24 cellular contexts compared by ENCODE assay signal in the genomic region with DNA sequence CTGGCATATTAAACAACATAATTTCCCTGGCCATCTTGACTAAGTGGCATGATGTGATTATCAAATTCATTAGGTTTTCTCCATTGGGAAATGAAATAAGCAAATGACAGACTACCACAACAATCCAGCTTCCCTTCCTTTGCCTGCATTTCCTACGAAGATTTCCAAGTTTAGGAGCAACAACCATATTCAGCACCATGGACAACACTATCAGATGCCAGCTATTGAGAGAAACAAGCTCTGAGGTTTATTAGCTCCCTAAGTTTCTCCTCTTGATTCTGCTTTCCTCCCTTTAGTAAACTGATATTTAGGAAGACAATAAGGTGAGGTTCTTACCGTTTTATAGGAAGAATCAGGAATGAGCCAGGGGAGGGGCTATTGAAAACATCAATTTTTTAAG. TPM values are rescaled to one million over a fixed set of nuclear protein-coding genes. Genes with fewer than 3 reads are reported as not detected.
DNase-seq lines count a peak whose midpoint lies in the region; ATAC-seq, FAIRE-seq and TF ChIP-seq lines count a peak whose summit lies in the region.
"Had no signal": no experiment of that assay in that cellular context is flagged by ENCODE, and none has a peak within 500 bp of the region (broad histone marks: within the 10 kb centered on the region; RNA-seq: fewer than 3 reads in every experiment).

No MANE protein-coding gene starts in this region.

- H2BK20ac ChIP-seq in H1 (ENCODE audit: low read length) = no peak overlapping the region

- H3K4me1 ChIP-seq in GM23248 (ENCODE audit: insufficient read depth) (no peaks in the 10 kb centered on the region), H1 (replicated peaks in 1 of 4; ENCODE audit: control insufficient read depth in 3 of 4, insufficient read depth in 4 of 4, low read length in 3 of 4) (no peaks in the 10 kb centered on the region), liver (ENCODE audit: control insufficient read depth in 4 of 4, insufficient read depth in 4 of 4, low read length in 3 of 4) (no peaks in the 10 kb centered on the region)
- H3K4me1 ChIP-seq: esophagus muscularis mucosa, transverse colon had no signal

- H3K9ac ChIP-seq in GM23248 (no peak overlapping the region), H1 (replicated peaks in 1 of 4; ENCODE audit: extremely low read depth in 1 of 4, low read depth in 3 of 4, low read length in 3 of 4) (no peak overlapping the region), liver (ENCODE audit: low read depth in 1 of 2, low read length in 2 of 2) (no peak overlapping the region)

- H3K79me1 ChIP-seq in H1 (ENCODE audit: low read depth, low read length) = no peaks in the 10 kb centered on the region

- no peak for ATAC-seq in GM21381 (IDR thresholded peaks at IDR 0.05; ENCODE audit: unreplicated experiment)
- ATAC-seq in GM18511 (IDR thresholded peaks at IDR 0.05; ENCODE audit: unreplicated experiment) = no peak
- ATAC-seq: left colon; sciatic nerve; stimulated activated naive CD8-positive, alpha-beta T cell treated with anti-CD3 and anti-CD28 coated beads, Interleukin-15, Interleukin-2, amounts not matched to agents 100 U/mL and 50 U/mL, for 24 hours had no signal

- H4K8ac ChIP-seq in H1 (ENCODE audit: extremely low read depth, insufficient read depth, low read length) = no peak overlapping the region

- in situ Hi-C loops in GM23248 (cut with MboI) = no loop called here

- no peak for TF ChIP-seq EP300 in H1 (IDR thresholded peaks at IDR 0.05; ENCODE audit: borderline replicate concordance in 1 of 2, low read depth in 2 of 2, low read length in 2 of 2)

- TF ChIP-seq RAD21 in H1 (IDR thresholded peaks at IDR 0.05 in 1 of 2, conservative IDR thresholded peaks at IDR 0.05 in 1 of 2; ENCODE audit: low read depth in 2 of 2, low read length in 2 of 2) (no peak), liver (IDR thresholded peaks at IDR 0.05) (no peak)

- H4K20me1 ChIP-seq in GM23248 (ENCODE audit: insufficient read depth) (no peaks in the 10 kb centered on the region), H1 (replicated peaks in 1 of 2; ENCODE audit: control insufficient read depth in 1 of 2, insufficient read depth in 2 of 2, low read length in 2 of 2) (no peaks in the 10 kb centered on the region)

- POLR2A ChIA-PET in H1 (lab: Charles Lee; ENCODE audit: partially characterized antibody) = no interaction called here

- H2BK120ac ChIP-seq in H1 (replicated peaks; ENCODE audit: low read depth, low read length) = no peak overlapping the region

- no peak overlapping the region for H3K18ac ChIP-seq in H1 (ENCODE audit: extremely low read depth, low read length)

- TF ChIP-seq CTCF in H1 (IDR thresholded peaks at IDR 0.05; ENCODE audit: control extremely low read depth in 1 of 3, insufficient read depth in 1 of 3, low read depth in 1 of 3, low read length in 3 of 3) (no peak), liver (IDR thresholded peaks at IDR 0.05; ENCODE audit: low read depth, low read length, missing input control) (no peak)

- 0% methylated on average over 2 of the region's 2 CpGs for WGBS in GM23248 (ENCODE audit: low coverage in 1 of 2, low lambda C conversion rate in 2 of 2, missing lambda C conversion rate in 2 of 2), 2 experiments
- WGBS in H1 (ENCODE audit: extremely low coverage in 1 of 2, insufficient coverage in 1 of 2, insufficient read length in 1 of 2, insufficient replicate concordance in 2 of 2, low coverage in 1 of 2, low lambda C conversion rate in 2 of 2, missing lambda C conversion rate in 1 of 2), 2 experiments = 42% methylated on average over 2 of the region's 2 CpGs; no CpG with 5 or more reads in 1 of the 2 experiments
- WGBS in liver = 21% methylated on average over 2 of the region's 2 CpGs

- H3K27me3 ChIP-seq in GM23248 (replicated peaks; ENCODE audit: insufficient read depth) (no peaks in the 10 kb centered on the region), H1 (replicated peaks in 1 of 4; ENCODE audit: control insufficient read depth in 3 of 4, extremely low read depth in 1 of 4, insufficient read depth in 3 of 4, low read length in 3 of 4) (no peaks in the 10 kb centered on the region), liver (ENCODE audit: control insufficient read depth in 4 of 4, insufficient read depth in 4 of 4, low read length in 3 of 4) (no peaks in the 10 kb centered on the region)
- H3K27me3 ChIP-seq: esophagus muscularis mucosa, transverse colon had no signal

- no peak overlapping the region for H3K4me3 ChIP-seq in GM23248
- H3K4me3 ChIP-seq in H1 (ENCODE audit: extremely low read depth in 1 of 4, insufficient read depth in 2 of 4, low read depth in 3 of 4, low read length in 4 of 4) = no peak overlapping the region
- H3K4me3 ChIP-seq in liver (ENCODE audit: low read depth in 1 of 3, low read length in 3 of 3) = no peak overlapping the region
- H3K4me3 ChIP-seq: esophagus muscularis mucosa, transverse colon had no signal

- no peak overlapping the region for H2BK12ac ChIP-seq in H1 (ENCODE audit: low read depth, low read length)

- no peak overlapping the region for H3K27ac ChIP-seq in GM23248
- no peak overlapping the region for H3K27ac ChIP-seq in H1 (ENCODE audit: low read depth, low read length)
- no peak overlapping the region for H3K27ac ChIP-seq in liver (ENCODE audit: low read depth in 1 of 2, low read length in 2 of 2)
- H3K27ac ChIP-seq: esophagus muscularis mucosa, transverse colon had no signal

- no peaks in the 10 kb centered on the region for H3F3A ChIP-seq in GM23248 (ENCODE audit: insufficient read depth)

- H3K36me3 ChIP-seq in GM23248 (ENCODE audit: low read depth) (no peaks in the 10 kb centered on the region), H1 (ENCODE audit: control insufficient read depth in 2 of 4, insufficient read depth in 4 of 4, low read length in 3 of 4) (no peaks in the 10 kb centered on the region), liver (ENCODE audit: control insufficient read depth in 4 of 4, insufficient read depth in 3 of 4, low read depth in 1 of 4, low read length in 3 of 4) (no peaks in the 10 kb centered on the region)
- H3K36me3 ChIP-seq: esophagus muscularis mucosa, transverse colon had no signal

- no peaks in the 10 kb centered on the region for H3K23me2 ChIP-seq in H1 (ENCODE audit: low read depth, low read length)

- H4K91ac ChIP-seq in H1 (replicated peaks; ENCODE audit: insufficient read length, low read length) = no peak overlapping the region

- peak; percentile 16 for DNase-seq in GM23248
- no peak for DNase-seq in H1 (ENCODE audit: low read depth in 1 of 2, low spot score in 2 of 2)
- no peak for DNase-seq in frontal cortex (ENCODE audit: low spot score in 2 of 2)
- no peak for DNase-seq in foreskin melanocyte
- DNase-seq: activated CD4-positive, alpha-beta T cell treated with anti-CD3 and anti-CD28 coated beads, Interleukin-2, amount 50 U/mL, for 48 hours; activated naive CD4-positive, alpha-beta T cell treated with anti-CD3 and anti-CD28 coated beads, Interleukin-2, amount 10 ng/mL, durations not matched to agents 7 days and 5 days; activated T-cell treated with anti-CD3 and anti-CD28 coated beads, Interleukin-2, amount 50 U/mL, for 24 hours; CD4-positive, alpha-beta T cell; left colon; NCI-H1930; NCI-H446; SHP77; stimulated activated naive CD8-positive, alpha-beta T cell treated with anti-CD3 and anti-CD28 coated beads, Interleukin-15, Interleukin-2, amounts not matched to agents 100 U/mL and 50 U/mL, for 24 hours; transverse colon had no signal

- H4K5ac ChIP-seq in H1 (ENCODE audit: insufficient read length, low read depth, low read length) = no peak overlapping the region

- H2AK5ac ChIP-seq in H1 (ENCODE audit: low read depth, low read length) = no peak overlapping the region

- H3K79me2 ChIP-seq in GM23248 (ENCODE audit: insufficient read depth) = no peaks in the 10 kb centered on the region
- H3K79me2 ChIP-seq in H1 (ENCODE audit: control insufficient read depth in 1 of 2, insufficient read depth in 2 of 2, low read length in 2 of 2) = no peaks in the 10 kb centered on the region

- H2BK15ac ChIP-seq in H1 (ENCODE audit: low read length) = no peak overlapping the region

- TF ChIP-seq POLR2A in H1 (IDR thresholded peaks at IDR 0.05; ENCODE audit: control extremely low read depth in 1 of 2, low read depth in 2 of 2, low read length in 2 of 2) = no peak

- H2BK5ac ChIP-seq in H1 (ENCODE audit: low read depth, low read length) = no peak overlapping the region

- no peak overlapping the region for H3K14ac ChIP-seq in H1 (ENCODE audit: insufficient read length)

- FAIRE-seq in H1 (lab: Jason Lieb, UNC) (peak; percentile 60), frontal cortex (lab: Jason Lieb, UNC) (no peak)

- H3K4me2 ChIP-seq in GM23248 (ENCODE audit: unreplicated experiment) = no peak overlapping the region
- H3K4me2 ChIP-seq in H1 (ENCODE audit: insufficient read depth in 1 of 2, low read depth in 2 of 2, low read length in 2 of 2) = no peak overlapping the region

- no peak overlapping the region for H2AFZ ChIP-seq in GM23248
- no peak overlapping the region for H2AFZ ChIP-seq in H1 (ENCODE audit: low read length)

- H3K23ac ChIP-seq in H1 (ENCODE audit: insufficient read length) = no peak overlapping the region

- H3K56ac ChIP-seq in H1 (replicated peaks; ENCODE audit: insufficient read length, low read depth, low read length) = no peak overlapping the region

- no peaks in the 10 kb centered on the region for H3K9me3 ChIP-seq in GM23248 (ENCODE audit: low read depth)
- H3K9me3 ChIP-seq in H1 (ENCODE audit: insufficient read depth in 2 of 2, low read depth in 1 of 2, low read length in 1 of 2) = no peaks in the 10 kb centered on the region
- no peaks in the 10 kb centered on the region for H3K9me3 ChIP-seq in liver (ENCODE audit: control insufficient read depth in 4 of 4, low read length in 3 of 4)
- H3K9me3 ChIP-seq: esophagus muscularis mucosa, transverse colon had no signal

- CTCF ChIA-PET in H1 (lab: Charles Lee; ENCODE audit: partially characterized antibody) = interaction anchor here (0.9 kb wide), 1 partner anchor 15 kb away, joined by 5 read pairs; no protein-coding TSS in a partner anchor

- H3K4ac ChIP-seq in H1 (replicated peaks; ENCODE audit: insufficient read length, low read depth, low read length) = no peak overlapping the region

- H3K9me2 ChIP-seq in GM23248 (ENCODE audit: insufficient read depth) = no peaks in the 10 kb centered on the region

RNA-seq across cellular contexts. Expression of a gene that starts 36.2 kb away (rescaled TPM):
- total RNA-seq in GM23248 (2014; rRNA removed; shearing (Covaris generic)) = not detected in 2 replicates
- polyA plus RNA-seq in GM23248 (2016; fragmentation: Nextera tagmentation; extraction: Ambion mirVana) = not detected in 2 replicates
- polyA plus RNA-seq in PFSK-1 (2012; ENCODE audit: insufficient read length, low read depth) = not detected
- total RNA-seq in H1 (2021; fragmentation: NEBNext Ultra II Directional; extraction: Animal tissue kit (Norgen Biotek cat#: 25700)) = 2.4 and 3.3 TPM in 2 replicates
- 0.82 and 1.3 TPM in 2 replicates for polyA plus RNA-seq in H1 (2011; rRNA removed)
- polyA plus RNA-seq in H1 (2011; cell fraction: cytosol; rRNA removed) = 1.2 TPM
- 1.9 TPM for polyA plus RNA-seq in H1 (2011; cell fraction: nucleus; rRNA removed)
- 0.56 to 0.98 TPM (median 0.86 TPM) in 4 replicates for polyA plus RNA-seq in H1 (2012, experiment 1 of 2)
- 0.07 TPM for polyA plus RNA-seq in H1 (2012, experiment 2 of 2)
- 1.7 TPM for polyA plus RNA-seq in H1 (2013, experiment 1 of 2)
- polyA plus RNA-seq in H1 (2013, experiment 2 of 2) = 1.6 TPM
- 8.4 and 9.9 TPM in 2 replicates for polyA minus RNA-seq in H1 (2011; rRNA and poly(A)+ RNA removed)
- polyA minus RNA-seq in H1 (2011; cell fraction: cytosol; rRNA and poly(A)+ RNA removed) = 1.4 TPM
- 4.1 TPM for polyA minus RNA-seq in H1 (2011; cell fraction: nucleus; rRNA and poly(A)+ RNA removed)
- total RNA-seq in liver = not detected
- polyA plus RNA-seq in liver = under 1 TPM in 1 of 2 donors, not detected in 1; 0.01 TPM
- total RNA-seq in frontal cortex = 231 TPM
- total RNA-seq: CD4-positive, alpha-beta T cell; dermis microvascular lymphatic vessel endothelial cell; omental fat pad; sciatic nerve; transverse colon had no signal
- polyA plus RNA-seq: AG04450, IgD-negative memory B cell had no signal

Comparison
In these comparisons a context has a peak if more than half of its experiments do, and no peak if none do; other contexts are left out.
1. RNA of a gene that starts 36.2 kb away (total RNA-seq): 231 TPM in frontal cortex (single experiment); 2.4 to 3.3 TPM in H1, not detected in GM23248 and not detected in liver; every median in the first group is over 10 times any median in the second.